24 cellular contexts compared by ENCODE assay signal in the genomic region with DNA sequence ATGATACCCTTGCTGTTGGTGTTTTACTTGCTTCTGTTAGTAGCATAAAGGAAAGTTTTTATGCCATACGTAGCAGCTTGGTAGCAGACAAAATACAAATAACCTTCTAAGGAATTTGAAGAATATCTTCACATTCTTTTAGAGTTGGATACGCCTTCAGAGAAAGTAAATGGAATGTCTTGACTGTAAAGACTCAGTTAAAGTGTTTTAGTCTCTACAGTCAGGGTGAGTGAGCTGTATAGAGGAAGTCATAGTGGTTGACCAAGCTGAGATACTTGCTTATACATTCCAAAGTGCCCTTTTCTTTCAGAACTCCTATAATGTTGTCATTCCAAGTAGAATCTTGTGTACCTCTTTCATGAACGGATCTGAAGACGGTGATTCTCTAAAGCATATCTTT. TPM values are rescaled to one million over a fixed set of nuclear protein-coding genes. Genes with fewer than 3 reads are reported as not detected.
A peak's percentile ranks its signal among the peaks of the same experiment; 100 is the strongest.
DNase-seq lines count a peak whose midpoint lies in the region; ATAC-seq and TF ChIP-seq lines count a peak whose summit lies in the region.
"Had no signal": no experiment of that assay in that cellular context is flagged by ENCODE, and none has a peak within 500 bp of the region (broad histone marks: within the 10 kb centered on the region; RNA-seq: fewer than 3 reads in every experiment).

No MANE protein-coding gene starts in this region.

- H3K9ac ChIP-seq in SK-N-SH: no peak overlapping the region
- H3K9ac ChIP-seq in endodermal cell (ENCODE audit: extremely low read depth, low read length, poor library complexity, severe bottlenecking): peak overlapping the region; percentile 41

- no peak overlapping the region for H3K4me2 ChIP-seq in SK-N-SH

- H3F3A ChIP-seq in SK-N-SH (replicated peaks; ENCODE audit: insufficient read depth): peaks cover 25% of the 10 kb centered on the region

- H3K4me3 Mint-ChIP-seq in endodermal cell (no peak overlapping the region), Calu3 (ENCODE audit: low read depth, unreplicated experiment) (no peak overlapping the region), natural killer cell (no peak overlapping the region)
- H3K4me3 Mint-ChIP-seq: activated naive CD8-positive, alpha-beta T cell treated with anti-CD3 and anti-CD28 coated beads for 36 hours; activated T-helper 1 cell treated with anti-CD3 and anti-CD28 coated beads, Interleukin-12 subunit alpha, Interleukin-12 subunit beta, Interleukin-2, Interleukin-4 antibody, amounts not matched to agents 30 ng/mL and 10 ng/mL and 1 ng/mL, durations not matched to agents 14 hours and 24 hours and 36 hours; brain had no signal

- no peaks in the 10 kb centered on the region for H3K27me3 Mint-ChIP-seq in endodermal cell (ENCODE audit: insufficient read depth)
- no peaks in the 10 kb centered on the region for H3K27me3 Mint-ChIP-seq in Calu3 (ENCODE audit: unreplicated experiment)
- no peaks in the 10 kb centered on the region for H3K27me3 Mint-ChIP-seq in natural killer cell (ENCODE audit: low read depth in 2 of 2)
- H3K27me3 Mint-ChIP-seq: activated naive CD8-positive, alpha-beta T cell treated with anti-CD3 and anti-CD28 coated beads for 36 hours; brain had no signal

- H3K9me3 ChIP-seq in SK-N-SH (no peaks in the 10 kb centered on the region), endodermal cell (ENCODE audit: control insufficient read depth, low read length) (no peaks in the 10 kb centered on the region), mesodermal cell (ENCODE audit: control insufficient read depth, low read length) (no peaks in the 10 kb centered on the region)
- H3K9me3 ChIP-seq: heart left ventricle, neutrophil, spleen, stomach, tibial nerve had no signal

- no peak overlapping the region for H2AFZ ChIP-seq in SK-N-SH (ENCODE audit: low read depth)

- H3K27ac Mint-ChIP-seq in endodermal cell (peak overlapping the region; percentile 65), Calu3 (ENCODE audit: unreplicated experiment) (no peak overlapping the region), natural killer cell (peak overlapping the region in 1 of 2 donors; percentile 34)
- H3K27ac Mint-ChIP-seq: activated naive CD8-positive, alpha-beta T cell treated with anti-CD3 and anti-CD28 coated beads for 36 hours; activated T-helper 1 cell treated with anti-CD3 and anti-CD28 coated beads, Interleukin-12 subunit alpha, Interleukin-12 subunit beta, Interleukin-2, Interleukin-4 antibody, amounts not matched to agents 30 ng/mL and 10 ng/mL and 1 ng/mL, durations not matched to agents 14 hours and 24 hours and 36 hours; brain had no signal

- TF ChIP-seq RAD21 in SK-N-SH (IDR thresholded peaks at IDR 0.05; ENCODE audit: low read length): no peak

- CTCF ChIA-PET in AG04449 (lab: Yijun Ruan, JAX): interaction anchor here (1.2 to 1.6 kb wide), 2 partner anchors 9 to 32 kb away, joined by 3 read pairs; no protein-coding TSS in a partner anchor
- CTCF ChIA-PET in SK-N-SH (lab: Yijun Ruan, JAX): interaction anchor here (0.6 kb wide), 1 partner anchor 18 kb away, joined by 3 read pairs; no protein-coding TSS in a partner anchor
- CTCF ChIA-PET in Calu3 (lab: Charles Lee): no interaction called here

- intact Hi-C loops in Calu3 (cut with micrococcal nuclease; ENCODE audit: unreplicated experiment): no loop called here
- intact Hi-C loops in natural killer cell (cut with micrococcal nuclease): no loop called here

- POLR2A ChIA-PET in AG04449 (lab: Yijun Ruan, JAX) (interaction anchor here (0.6 kb wide), 1 partner anchor 33 kb away, joined by 4 read pairs; no protein-coding TSS in a partner anchor), SK-N-SH (lab: Yijun Ruan, JAX) (no interaction called here)

- TF ChIP-seq EP300 in SK-N-SH (IDR thresholded peaks at IDR 0.05; ENCODE audit: borderline replicate concordance in 1 of 2, low read depth in 1 of 2, low read length in 1 of 2): no peak

- no peaks in the 10 kb centered on the region for H3K9me3 Mint-ChIP-seq in endodermal cell
- H3K9me3 Mint-ChIP-seq in Calu3 (ENCODE audit: low read depth, unreplicated experiment): no peaks in the 10 kb centered on the region
- no peaks in the 10 kb centered on the region for H3K9me3 Mint-ChIP-seq in natural killer cell
- H3K9me3 Mint-ChIP-seq: activated naive CD8-positive, alpha-beta T cell treated with anti-CD3 and anti-CD28 coated beads for 36 hours; activated T-helper 1 cell treated with anti-CD3 and anti-CD28 coated beads, Interleukin-12 subunit alpha, Interleukin-12 subunit beta, Interleukin-2, Interleukin-4 antibody, amounts not matched to agents 30 ng/mL and 10 ng/mL and 1 ng/mL, durations not matched to agents 14 hours and 24 hours and 36 hours; brain had no signal

- H3K36me3 Mint-ChIP-seq in endodermal cell (ENCODE audit: low read depth) (peaks cover 62% of the 10 kb centered on the region), Calu3 (ENCODE audit: insufficient read depth, unreplicated experiment) (peaks cover 6% of the 10 kb centered on the region), natural killer cell (peaks cover 30% of the 10 kb centered on the region)

- H3K4me3 ChIP-seq in AG04449 (ENCODE audit: low read depth, low read length): no peak overlapping the region
- H3K4me3 ChIP-seq in SK-N-SH (ENCODE audit: low read depth in 2 of 2, low read length in 1 of 2): no peak overlapping the region
- no peak overlapping the region for H3K4me3 ChIP-seq in endodermal cell (ENCODE audit: low read length)
- H3K4me3 ChIP-seq in mesodermal cell (ENCODE audit: extremely low read depth, insufficient read depth, low read length, poor library complexity, severe bottlenecking): no peak overlapping the region
- H3K4me3 ChIP-seq: heart left ventricle, spleen, stomach, tibial nerve had no signal

- H3K27me3 ChIP-seq in SK-N-SH (ENCODE audit: insufficient read depth) (no peaks in the 10 kb centered on the region), endodermal cell (ENCODE audit: control insufficient read depth, insufficient read depth, low read length, poor library complexity, severe bottlenecking) (no peaks in the 10 kb centered on the region)
- H3K27me3 ChIP-seq: heart left ventricle, neutrophil, spleen, stomach, tibial nerve had no signal

- WGBS in SK-N-SH (ENCODE audit: low lambda C conversion rate): 88% methylated on average over 4 of the region's 4 CpGs
- WGBS in endodermal cell (ENCODE audit: insufficient coverage in 1 of 2, insufficient read length in 1 of 2), 2 experiments: 84 to 100% methylated on average over 1 to 4 of the region's 4 CpGs
- 83% methylated on average over 1 of the region's 4 CpGs; no CpG with 5 or more reads in 1 of the 2 experiments for WGBS in mesodermal cell (ENCODE audit: insufficient coverage in 2 of 2), 2 experiments

- H3K9me2 ChIP-seq in SK-N-SH: no peaks in the 10 kb centered on the region

- BruUV-seq in Calu3 (replicated peaks; lab: Mats Ljungman, UMichigan): no TSS peak

- peaks cover 68% of the 10 kb centered on the region for H3K4me1 Mint-ChIP-seq in endodermal cell
- no peaks in the 10 kb centered on the region for H3K4me1 Mint-ChIP-seq in Calu3 (ENCODE audit: low read depth, unreplicated experiment)
- peaks cover 5 to 25% of the 10 kb centered on the region in 2 donors for H3K4me1 Mint-ChIP-seq in natural killer cell

- H3K27ac ChIP-seq in SK-N-SH (ENCODE audit: low read depth in 2 of 2, low read length in 1 of 2) (peak overlapping the region; percentile 12 to 18; a peak in 3 of 4 replicates), endodermal cell (ENCODE audit: low read depth, low read length) (peak overlapping the region; percentile 26), mesodermal cell (ENCODE audit: low read depth, low read length, severe bottlenecking) (peak overlapping the region; percentile 24)
- H3K27ac ChIP-seq: heart left ventricle, neutrophil, spleen had no signal

- H3K79me2 ChIP-seq in SK-N-SH (ENCODE audit: insufficient read depth): peaks cover 87% of the 10 kb centered on the region

- DNase-seq in AG04449 (ENCODE audit: low read depth, low spot score): peak; percentile 40
- DNase-seq in SK-N-SH: no peak
- DNase-seq in endodermal cell: no peak
- no peak for DNase-seq in NCI-H82 (lab: John Stamatoyannopoulos, UW)
- no peak for DNase-seq in Calu3
- DNase-seq in natural killer cell: no peak
- DNase-seq: activated naive CD8-positive, alpha-beta T cell treated with anti-CD3 and anti-CD28 coated beads for 36 hours; heart left ventricle; Kasumi-1; left ventricle myocardium superior; NCI-H1048; NCI-H187 treated with DMSO at 0.1 percent for 48 hours; NCI-H345; NCI-H774; OCI-M1; spleen; stimulated activated CD4-positive, alpha-beta T cell treated with anti-CD3 and anti-CD28 coated beads, Interleukin-4, amount 100 ng/mL, for 4 hours; stomach had no signal

- ATAC-seq in GM19328 (IDR thresholded peaks at IDR 0.05; ENCODE audit: unreplicated experiment) (no peak), natural killer cell (no peak)
- ATAC-seq: heart left ventricle, left ventricle myocardium superior had no signal

- H4K20me1 ChIP-seq in SK-N-SH (ENCODE audit: insufficient read depth): peaks cover 18% of the 10 kb centered on the region; the same call in 1 of the 2 replicates

- TF ChIP-seq CTCF in AG04449 (IDR thresholded peaks at IDR 0.05; ENCODE audit: insufficient read depth, low read length, missing control alignments) (no peak), SK-N-SH (IDR thresholded peaks at IDR 0.05) (no peak), endodermal cell (conservative IDR thresholded peaks at IDR 0.05) (no peak), Calu3 (IDR thresholded peaks at IDR 0.05; ENCODE audit: unreplicated experiment) (no peak), natural killer cell (IDR thresholded peaks at IDR 0.05) (no peak)

- peaks cover 46 to 75% of the 10 kb centered on the region in 2 experiments for H3K36me3 ChIP-seq in SK-N-SH (replicated peaks in 1 of 2; ENCODE audit: control insufficient read depth in 1 of 2, insufficient read depth in 2 of 2, low read length in 1 of 2)
- H3K36me3 ChIP-seq in endodermal cell (ENCODE audit: control insufficient read depth, insufficient read depth, low read length): peaks cover 68% of the 10 kb centered on the region
- peaks cover 53% of the 10 kb centered on the region for H3K36me3 ChIP-seq in mesodermal cell (ENCODE audit: control insufficient read depth, insufficient read depth, low read length)

- H3K4me1 ChIP-seq in SK-N-SH (ENCODE audit: control insufficient read depth in 1 of 2, insufficient read depth in 2 of 2, low read depth in 1 of 2, low read length in 1 of 2): peaks cover 0 to 7% of the 10 kb centered on the region in 2 experiments; a peak in 2 of 4 replicates
- H3K4me1 ChIP-seq in endodermal cell (ENCODE audit: control insufficient read depth, insufficient read depth, low read length): peaks cover 39% of the 10 kb centered on the region
- H3K4me1 ChIP-seq in mesodermal cell (ENCODE audit: control insufficient read depth, insufficient read depth, low read length, poor library complexity, severe bottlenecking): peaks cover 25% of the 10 kb centered on the region

RNA-seq across cellular contexts. Expression of a gene that starts 37.7 kb away (rescaled TPM):
- 25.6 and 32.4 TPM in 2 replicates for polyA plus RNA-seq in SK-N-SH (2012; rRNA removed)
- 28.9 and 29.1 TPM in 2 replicates for polyA plus RNA-seq in SK-N-SH (2012; cell fraction: cytosol; rRNA removed)
- polyA plus RNA-seq in SK-N-SH (2012; cell fraction: nucleus; rRNA removed): 56.5 and 68.8 TPM in 2 replicates
- total RNA-seq in endodermal cell (10 to 100 TPM; 22.7 to 26.7 TPM), Calu3 (2022) (12.2 and 14.2 TPM in 2 replicates), natural killer cell (10 to 100 TPM; 26.1 to 38.1 (median 31.7) TPM)
- 18.2 TPM for polyA plus RNA-seq in endodermal cell (2013, experiment 1 of 2)
- 18.5 TPM for polyA plus RNA-seq in endodermal cell (2013, experiment 2 of 2)
- 19.9 TPM for polyA plus RNA-seq in mesodermal cell (2013, experiment 1 of 2)
- 19.5 TPM for polyA plus RNA-seq in mesodermal cell (2013, experiment 2 of 2)
